In genomic region chr22:29605236-29605850, GRCh38 we compare ENCODE assay signal across 2 cellular contexts.
TF ChIP-seq lines count a peak whose summit lies in the region.

No MANE protein-coding gene starts in this region.

TF ChIP-seq in GM12878, 131 proteins besides CTCF, POLR2A, EP300 and RAD21 (continues in another document):
- TF ChIP-seq IRF4 (IDR thresholded peaks at IDR 0.05; ENCODE audit: low read depth, low read length) (no peak), SUPT20H (IDR thresholded peaks at IDR 0.05; ENCODE audit: borderline replicate concordance, control insufficient read depth, low read depth, low read length) (no peak), ATF3 (IDR thresholded peaks at IDR 0.05; ENCODE audit: borderline replicate concordance, extremely low read depth, low read depth, low read length) (no peak), SUZ12 (IDR thresholded peaks at IDR 0.05; ENCODE audit: unreplicated experiment) (no peak), BHLHE40 (IDR thresholded peaks at IDR 0.05; ENCODE audit: borderline replicate concordance in 1 of 2, low read depth in 2 of 2, low read length in 1 of 2) (no peak), TAF1 (IDR thresholded peaks at IDR 0.05; ENCODE audit: borderline replicate concordance, low read depth, low read length) (no peak), CEBPB (IDR thresholded peaks at IDR 0.05; ENCODE audit: borderline replicate concordance in 1 of 2, low read depth in 2 of 2, low read length in 2 of 2) (no peak), YY1 (IDR thresholded peaks at IDR 0.05; ENCODE audit: low read depth, low read length) (no peak), BCL11A (IDR thresholded peaks at IDR 0.05; ENCODE audit: low read depth, low read length) (no peak), BMI1 (IDR thresholded peaks at IDR 0.05; ENCODE audit: borderline replicate concordance) (no peak), SPI1 (IDR thresholded peaks at IDR 0.05; ENCODE audit: borderline replicate concordance, insufficient read depth, low read depth, low read length) (no peak), MEF2B (IDR thresholded peaks at IDR 0.05; ENCODE audit: partially characterized antibody, poor library complexity, severe bottlenecking) (no peak), ZBTB11 (CRISPR knock-in tag; IDR thresholded peaks at IDR 0.05) (no peak), EGR1 (IDR thresholded peaks at IDR 0.05; ENCODE audit: borderline replicate concordance in 1 of 2, low read depth in 2 of 2, low read length in 2 of 2) (no peak), EED (IDR thresholded peaks at IDR 0.05; ENCODE audit: low read depth) (no peak), ZNF687 (IDR thresholded peaks at IDR 0.05) (no peak)
- TF ChIP-seq, protein P1, sequence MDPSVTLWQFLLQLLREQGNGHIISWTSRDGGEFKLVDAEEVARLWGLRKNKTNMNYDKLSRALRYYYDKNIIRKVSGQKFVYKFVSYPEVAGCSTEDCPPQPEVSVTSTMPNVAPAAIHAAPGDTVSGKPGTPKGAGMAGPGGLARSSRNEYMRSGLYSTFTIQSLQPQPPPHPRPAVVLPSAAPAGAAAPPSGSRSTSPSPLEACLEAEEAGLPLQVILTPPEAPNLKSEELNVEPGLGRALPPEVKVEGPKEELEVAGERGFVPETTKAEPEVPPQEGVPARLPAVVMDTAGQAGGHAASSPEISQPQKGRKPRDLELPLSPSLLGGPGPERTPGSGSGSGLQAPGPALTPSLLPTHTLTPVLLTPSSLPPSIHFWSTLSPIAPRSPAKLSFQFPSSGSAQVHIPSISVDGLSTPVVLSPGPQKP (IDR thresholded peaks at IDR 0.05; ENCODE audit: low read depth, low read length): no peak
- TF ChIP-seq, protein P2, sequence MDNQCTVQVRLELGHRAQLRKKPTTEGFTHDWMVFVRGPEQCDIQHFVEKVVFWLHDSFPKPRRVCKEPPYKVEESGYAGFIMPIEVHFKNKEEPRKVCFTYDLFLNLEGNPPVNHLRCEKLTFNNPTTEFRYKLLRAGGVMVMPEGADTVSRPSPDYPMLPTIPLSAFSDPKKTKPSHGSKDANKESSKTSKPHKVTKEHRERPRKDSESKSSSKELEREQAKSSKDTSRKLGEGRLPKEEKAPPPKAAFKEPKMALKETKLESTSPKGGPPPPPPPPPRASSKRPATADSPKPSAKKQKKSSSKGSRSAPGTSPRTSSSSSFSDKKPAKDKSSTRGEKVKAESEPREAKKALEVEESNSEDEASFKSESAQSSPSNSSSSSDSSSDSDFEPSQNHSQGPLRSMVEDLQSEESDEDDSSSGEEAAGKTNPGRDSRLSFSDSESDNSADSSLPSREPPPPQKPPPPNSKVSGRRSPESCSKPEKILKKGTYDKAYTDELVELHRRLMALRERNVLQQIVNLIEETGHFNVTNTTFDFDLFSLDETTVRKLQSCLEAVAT (IDR thresholded peaks at IDR 0.05): no peak

TF ChIP-seq in neural cell, 6 proteins besides CTCF, POLR2A, EP300 and RAD21:
- TF ChIP-seq EZH2 (IDR thresholded peaks at IDR 0.05; ENCODE audit: borderline replicate concordance, insufficient read depth, low read length, poor library complexity, severe bottlenecking) (no peak), POLR2AphosphoS5 (IDR thresholded peaks at IDR 0.05) (no peak), REST (IDR thresholded peaks at IDR 0.05; ENCODE audit: borderline replicate concordance) (no peak), MXI1 (conservative IDR thresholded peaks at IDR 0.05; ENCODE audit: poor library complexity, severe bottlenecking) (no peak), SMC3 (conservative IDR thresholded peaks at IDR 0.05; ENCODE audit: poor library complexity) (no peak)
